ENCODE assay signal across 8 cellular contexts in genomic region chr1:1778827-1779675, GRCh38. TPM values are rescaled to one million over a fixed set of nuclear protein-coding genes. Genes with fewer than 3 reads are reported as not detected.
DNase-seq lines count a peak whose midpoint lies in the region; ATAC-seq, FAIRE-seq and TF ChIP-seq lines count a peak whose summit lies in the region.

No MANE protein-coding gene starts in this region.

- H3K9me3 Mint-ChIP-seq in astrocyte (ENCODE audit: unreplicated experiment) = no peaks in the 10 kb centered on the region

- H3K4me1 ChIP-seq in ES-I3 (ENCODE audit: insufficient read depth, low read length) (peaks cover 46% of the 10 kb centered on the region), astrocyte (ENCODE audit: insufficient read depth, low read length) (peaks cover 46% of the 10 kb centered on the region), iPS-20b (ENCODE audit: insufficient read depth, low read length) (peaks cover 32% of the 10 kb centered on the region; the same call in 1 of the 2 replicates)

- peak; percentile 59 for ATAC-seq in GM21576 (IDR thresholded peaks at IDR 0.05; ENCODE audit: unreplicated experiment)

- H3K9ac ChIP-seq in ES-I3 (ENCODE audit: low read depth, low read length) = peak overlapping the region; percentile 87
- H3K9ac ChIP-seq in astrocyte (ENCODE audit: low read length) = peak overlapping the region; percentile 93
- H3K9ac ChIP-seq in iPS-20b (ENCODE audit: low read depth, low read length) = peak overlapping the region; percentile 79

- peaks cover 40% of the 10 kb centered on the region for H3K79me2 ChIP-seq in astrocyte (ENCODE audit: insufficient read depth, low read length)

- H3K27me3 ChIP-seq in astrocyte (ENCODE audit: insufficient read depth, low read length) = no peaks in the 10 kb centered on the region
- no peaks in the 10 kb centered on the region for H3K27me3 ChIP-seq in iPS-20b (ENCODE audit: insufficient read depth, low read length)

- H3K27ac Mint-ChIP-seq in astrocyte (ENCODE audit: unreplicated experiment) = peak overlapping the region; percentile 86

- H3K4me3 ChIP-seq in astrocyte (ENCODE audit: insufficient read depth, low read depth, low read length) (peak overlapping the region; percentile 65), iPS-20b (ENCODE audit: low read length) (peak overlapping the region; percentile 75)

- no peak overlapping the region for H2AFZ ChIP-seq in astrocyte (ENCODE audit: low read depth, low read length)

- in situ Hi-C loops in KBM-7 (cut with MboI; ENCODE audit: low pct_unique_long_range_greater_than_20kb, low sequenced_read_pairs) = no loop called here

- peak; percentile 82 for DNase-seq in KBM-7
- peak; percentile 74 for DNase-seq in T follicular helper cell (ENCODE audit: low read depth)
- no peak for DNase-seq in astrocyte (ENCODE audit: low read depth)
- DNase-seq in stimulated activated CD4-positive, alpha-beta T cell treated with anti-CD3 and anti-CD28 coated beads, Interleukin-12 subunit alpha, Interleukin-12 subunit beta, amount 100 ng/mL, for 4 hours = peak; percentile 73
- DNase-seq in COLO829 (ENCODE audit: low spot score) = no peak

- H3K27ac ChIP-seq in astrocyte (ENCODE audit: low read depth, low read length) (no peak overlapping the region), iPS-20b (ENCODE audit: low read length) (peak overlapping the region; percentile 74)

- no peak for TF ChIP-seq CTCF in astrocyte (IDR thresholded peaks at IDR 0.05; ENCODE audit: insufficient read depth, low read depth, low read length)

- H3K4me3 Mint-ChIP-seq in astrocyte (ENCODE audit: unreplicated experiment) = peak overlapping the region; percentile 83

- H3K4me2 ChIP-seq in astrocyte (ENCODE audit: low read length) = peak overlapping the region; percentile 91

- H3K4me1 Mint-ChIP-seq in astrocyte (ENCODE audit: low read depth, unreplicated experiment) = peaks cover 34% of the 10 kb centered on the region

- no peaks in the 10 kb centered on the region for H3K36me3 ChIP-seq in ES-I3 (ENCODE audit: insufficient read depth, low read length)
- no peaks in the 10 kb centered on the region for H3K36me3 ChIP-seq in astrocyte (ENCODE audit: insufficient read depth, low read length)
- no peaks in the 10 kb centered on the region for H3K36me3 ChIP-seq in iPS-20b (ENCODE audit: insufficient read depth, low read depth, low read length)

- H4K20me1 ChIP-seq in astrocyte (ENCODE audit: insufficient read depth, low read length) = peaks cover 65% of the 10 kb centered on the region

- H3K9me3 ChIP-seq in ES-I3 (ENCODE audit: control insufficient read depth, insufficient read depth, low read length) (no peaks in the 10 kb centered on the region), astrocyte (ENCODE audit: insufficient read depth, low read depth, low read length) (no peaks in the 10 kb centered on the region), iPS-20b (ENCODE audit: insufficient read depth, low read depth, low read length) (no peaks in the 10 kb centered on the region)

- no peaks in the 10 kb centered on the region for H3K27me3 Mint-ChIP-seq in astrocyte (ENCODE audit: low read depth, unreplicated experiment)

- FAIRE-seq in astrocyte (lab: Jason Lieb, UNC) = no peak

- H3K36me3 Mint-ChIP-seq in astrocyte (ENCODE audit: low read depth, unreplicated experiment) = peaks cover 3% of the 10 kb centered on the region

RNA-seq across cellular contexts. Expression of gene NADK, which starts 0.8 kb away (rescaled TPM):
- total RNA-seq in astrocyte = 83.7 and 87.6 TPM in 2 replicates

RNA-seq across cellular contexts. Expression of gene CDK11A, which starts 54.9 kb away (rescaled TPM):
- 30.3 and 35.3 TPM in 2 replicates for total RNA-seq in astrocyte

Comparison
In these comparisons a context has a peak if more than half of its experiments do, and no peak if none do; other contexts are left out.
1. DNase-seq: peak in KBM-7 (single experiment), T follicular helper cell (single experiment) and stimulated activated CD4-positive, alpha-beta T cell treated with anti-CD3 and anti-CD28 coated beads, Interleukin-12 subunit alpha, Interleukin-12 subunit beta, amount 100 ng/mL, for 4 hours (single experiment); none in astrocyte (single experiment) and COLO829 (single experiment).
2. Peak in every context shown above with its lines, with median percentiles within 50 percentile points of each other: H3K9ac ChIP-seq.